In the genomic region with DNA sequence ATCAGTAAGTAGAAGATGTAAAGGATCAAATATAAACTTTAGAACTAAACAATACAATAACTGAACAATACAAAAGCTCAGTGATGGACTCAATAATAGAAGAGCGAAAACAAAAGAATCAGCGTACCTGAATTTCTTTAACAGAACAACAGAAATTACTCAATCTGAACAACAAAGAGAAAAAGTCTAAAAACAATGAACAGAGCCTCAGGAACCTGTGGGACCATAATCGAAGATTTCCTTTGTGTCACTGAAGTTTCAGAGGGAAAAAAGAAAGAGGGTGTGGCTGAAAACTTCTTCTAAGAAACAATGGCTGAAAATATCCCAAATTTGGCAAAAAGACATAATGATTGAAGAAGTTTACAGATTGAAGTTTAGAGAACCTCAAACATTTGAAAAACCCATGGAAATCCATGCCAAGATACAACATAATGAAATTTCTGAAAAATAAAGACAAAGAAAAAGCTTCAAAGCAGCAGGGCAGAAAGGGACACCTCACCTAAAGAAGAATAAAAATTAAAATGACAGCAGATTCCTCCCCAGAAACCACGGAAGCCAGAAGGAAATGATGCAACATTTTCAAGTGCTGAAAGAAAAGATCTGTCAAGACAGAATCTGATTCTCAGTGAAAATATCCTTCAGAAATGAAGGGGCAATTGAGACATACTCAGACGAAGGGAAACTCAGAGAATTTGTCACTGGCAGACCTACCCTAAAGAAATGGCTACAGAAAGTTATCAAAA, we compare ENCODE assay signal across 1 cellular context.
TF ChIP-seq lines count a peak whose summit lies in the region.

No MANE protein-coding gene starts in this region.

TF ChIP-seq in K562, 482 proteins besides CTCF, POLR2A, EP300 and RAD21 (continued from another document):
- TF ChIP-seq, protein P1, sequence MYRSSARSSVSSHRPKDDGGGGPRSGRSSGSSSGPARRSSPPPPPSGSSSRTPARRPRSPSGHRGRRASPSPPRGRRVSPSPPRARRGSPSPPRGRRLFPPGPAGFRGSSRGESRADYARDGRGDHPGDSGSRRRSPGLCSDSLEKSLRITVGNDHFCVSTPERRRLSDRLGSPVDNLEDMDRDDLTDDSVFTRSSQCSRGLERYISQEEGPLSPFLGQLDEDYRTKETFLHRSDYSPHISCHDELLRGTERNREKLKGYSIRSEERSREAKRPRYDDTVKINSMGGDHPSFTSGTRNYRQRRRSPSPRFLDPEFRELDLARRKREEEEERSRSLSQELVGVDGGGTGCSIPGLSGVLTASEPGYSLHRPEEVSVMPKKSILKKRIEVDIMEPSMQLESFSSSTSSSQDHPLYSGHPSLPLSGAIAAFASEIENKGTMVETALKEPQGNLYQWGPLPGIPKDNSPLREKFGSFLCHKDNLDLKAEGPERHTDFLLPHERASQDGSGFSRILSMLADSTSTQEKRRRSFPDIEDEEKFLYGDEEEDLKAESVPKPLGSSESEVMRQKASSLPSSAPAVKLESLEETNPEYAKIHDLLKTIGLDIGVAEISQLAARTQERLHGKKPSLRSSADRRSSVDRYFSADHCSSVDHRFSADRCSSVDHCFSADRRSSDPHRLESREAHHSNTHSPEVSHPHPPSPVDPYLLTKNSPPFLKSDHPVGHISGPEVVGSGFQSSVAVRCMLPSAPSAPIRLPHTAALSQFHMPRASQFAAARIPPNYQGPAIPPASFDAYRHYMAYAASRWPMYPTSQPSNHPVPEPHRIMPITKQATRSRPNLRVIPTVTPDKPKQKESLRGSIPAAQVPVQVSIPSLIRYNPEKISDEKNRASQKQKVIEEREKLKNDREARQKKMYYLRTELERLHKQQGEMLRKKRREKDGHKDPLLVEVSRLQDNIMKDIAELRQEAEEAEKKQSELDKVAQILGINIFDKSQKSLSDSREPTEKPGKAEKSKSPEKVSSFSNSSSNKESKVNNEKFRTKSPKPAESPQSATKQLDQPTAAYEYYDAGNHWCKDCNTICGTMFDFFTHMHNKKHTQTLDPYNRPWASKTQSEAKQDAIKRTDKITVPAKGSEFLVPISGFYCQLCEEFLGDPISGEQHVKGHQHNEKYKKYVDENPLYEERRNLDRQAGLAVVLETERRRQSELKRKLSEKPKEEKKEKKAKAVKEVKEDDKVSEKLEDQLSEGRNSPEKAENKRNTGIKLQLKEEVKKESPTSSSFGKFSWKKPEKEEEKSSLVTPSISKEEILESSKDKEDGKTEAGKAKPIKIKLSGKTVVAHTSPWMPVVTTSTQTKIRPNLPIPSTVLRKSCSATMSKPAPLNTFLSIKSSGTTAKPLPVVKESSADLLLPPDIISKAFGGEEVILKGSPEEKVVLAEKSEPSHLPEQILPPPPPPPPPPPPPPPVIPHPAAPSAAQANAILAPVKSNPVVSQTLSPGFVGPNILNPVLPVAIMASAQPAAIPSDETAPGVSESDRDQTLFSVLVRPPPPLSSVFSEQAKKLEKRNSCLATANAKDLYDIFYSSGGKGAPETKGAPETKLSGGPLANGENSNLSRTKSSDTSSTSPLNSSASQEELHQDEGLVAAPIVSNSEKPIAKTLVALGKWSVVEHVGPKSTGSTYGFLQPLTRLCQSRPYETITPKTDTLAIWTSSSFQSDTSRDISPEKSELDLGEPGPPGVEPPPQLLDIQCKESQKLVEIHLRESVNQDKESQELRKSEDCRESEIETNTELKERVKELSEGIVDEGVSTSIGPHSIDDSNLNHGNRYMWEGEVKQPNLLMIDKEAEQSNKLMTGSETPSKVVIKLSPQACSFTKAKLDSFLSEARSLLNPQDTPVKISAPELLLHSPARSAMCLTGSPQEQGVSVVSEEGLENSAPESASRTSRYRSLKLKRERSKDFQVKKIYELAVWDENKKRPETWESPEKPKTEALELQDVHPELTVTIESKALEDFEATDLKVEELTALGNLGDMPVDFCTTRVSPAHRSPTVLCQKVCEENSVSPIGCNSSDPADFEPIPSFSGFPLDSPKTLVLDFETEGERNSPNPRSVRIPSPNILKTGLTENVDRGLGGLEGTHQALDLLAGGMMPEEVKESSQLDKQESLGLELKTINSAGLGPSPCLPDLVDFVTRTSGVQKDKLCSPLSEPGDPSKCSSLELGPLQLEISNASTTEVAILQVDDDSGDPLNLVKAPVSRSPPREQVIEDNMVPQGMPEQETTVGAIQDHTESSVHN (IDR thresholded peaks at IDR 0.05; ENCODE audit: borderline replicate concordance in 1 of 2, low read depth in 1 of 2) = no peak
- TF ChIP-seq, protein P2, sequence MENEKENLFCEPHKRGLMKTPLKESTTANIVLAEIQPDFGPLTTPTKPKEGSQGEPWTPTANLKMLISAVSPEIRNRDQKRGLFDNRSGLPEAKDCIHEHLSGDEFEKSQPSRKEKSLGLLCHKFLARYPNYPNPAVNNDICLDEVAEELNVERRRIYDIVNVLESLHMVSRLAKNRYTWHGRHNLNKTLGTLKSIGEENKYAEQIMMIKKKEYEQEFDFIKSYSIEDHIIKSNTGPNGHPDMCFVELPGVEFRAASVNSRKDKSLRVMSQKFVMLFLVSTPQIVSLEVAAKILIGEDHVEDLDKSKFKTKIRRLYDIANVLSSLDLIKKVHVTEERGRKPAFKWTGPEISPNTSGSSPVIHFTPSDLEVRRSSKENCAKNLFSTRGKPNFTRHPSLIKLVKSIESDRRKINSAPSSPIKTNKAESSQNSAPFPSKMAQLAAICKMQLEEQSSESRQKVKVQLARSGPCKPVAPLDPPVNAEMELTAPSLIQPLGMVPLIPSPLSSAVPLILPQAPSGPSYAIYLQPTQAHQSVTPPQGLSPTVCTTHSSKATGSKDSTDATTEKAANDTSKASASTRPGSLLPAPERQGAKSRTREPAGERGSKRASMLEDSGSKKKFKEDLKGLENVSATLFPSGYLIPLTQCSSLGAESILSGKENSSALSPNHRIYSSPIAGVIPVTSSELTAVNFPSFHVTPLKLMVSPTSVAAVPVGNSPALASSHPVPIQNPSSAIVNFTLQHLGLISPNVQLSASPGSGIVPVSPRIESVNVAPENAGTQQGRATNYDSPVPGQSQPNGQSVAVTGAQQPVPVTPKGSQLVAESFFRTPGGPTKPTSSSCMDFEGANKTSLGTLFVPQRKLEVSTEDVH (IDR thresholded peaks at IDR 0.05; ENCODE audit: low read depth, partially characterized antibody) = no peak
- TF ChIP-seq ZNF717 (CRISPR knock-in tag; IDR thresholded peaks at IDR 0.05) = no peak
- TF ChIP-seq ZNF583 (CRISPR knock-in tag; IDR thresholded peaks at IDR 0.05) = no peak
- TF ChIP-seq SMARCA4 (IDR thresholded peaks at IDR 0.05) = peak; percentile 58; the same call in 1 of the 2 replicates
- peak in 1 of 2 experiments; percentile 25; a peak in 1 of 4 replicates for TF ChIP-seq SRF (CRISPR knock-in tag; IDR thresholded peaks at IDR 0.05)
- no peak for TF ChIP-seq GTF2A2 (tag; IDR thresholded peaks at IDR 0.05)
- TF ChIP-seq, protein P3, sequence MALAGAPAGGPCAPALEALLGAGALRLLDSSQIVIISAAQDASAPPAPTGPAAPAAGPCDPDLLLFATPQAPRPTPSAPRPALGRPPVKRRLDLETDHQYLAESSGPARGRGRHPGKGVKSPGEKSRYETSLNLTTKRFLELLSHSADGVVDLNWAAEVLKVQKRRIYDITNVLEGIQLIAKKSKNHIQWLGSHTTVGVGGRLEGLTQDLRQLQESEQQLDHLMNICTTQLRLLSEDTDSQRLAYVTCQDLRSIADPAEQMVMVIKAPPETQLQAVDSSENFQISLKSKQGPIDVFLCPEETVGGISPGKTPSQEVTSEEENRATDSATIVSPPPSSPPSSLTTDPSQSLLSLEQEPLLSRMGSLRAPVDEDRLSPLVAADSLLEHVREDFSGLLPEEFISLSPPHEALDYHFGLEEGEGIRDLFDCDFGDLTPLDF (CRISPR knock-in tag; IDR thresholded peaks at IDR 0.05) = no peak
- TF ChIP-seq, protein P4, sequence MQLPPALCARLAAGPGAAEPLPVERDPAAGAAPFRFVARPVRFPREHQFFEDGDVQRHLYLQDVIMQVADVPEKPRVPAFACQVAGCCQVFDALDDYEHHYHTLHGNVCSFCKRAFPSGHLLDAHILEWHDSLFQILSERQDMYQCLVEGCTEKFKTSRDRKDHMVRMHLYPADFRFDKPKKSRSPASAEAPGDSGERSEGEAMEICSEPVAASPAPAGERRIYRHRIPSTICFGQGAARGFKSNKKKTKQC (CRISPR knock-in tag; IDR thresholded peaks at IDR 0.05) = no peak
- TF ChIP-seq CCAR2 (IDR thresholded peaks at IDR 0.05; ENCODE audit: low read depth, low read length) = no peak
- TF ChIP-seq SOX6 (IDR thresholded peaks at IDR 0.05) = peak; percentile 37; the same call in 1 of the 2 replicates
- TF ChIP-seq, protein P5, sequence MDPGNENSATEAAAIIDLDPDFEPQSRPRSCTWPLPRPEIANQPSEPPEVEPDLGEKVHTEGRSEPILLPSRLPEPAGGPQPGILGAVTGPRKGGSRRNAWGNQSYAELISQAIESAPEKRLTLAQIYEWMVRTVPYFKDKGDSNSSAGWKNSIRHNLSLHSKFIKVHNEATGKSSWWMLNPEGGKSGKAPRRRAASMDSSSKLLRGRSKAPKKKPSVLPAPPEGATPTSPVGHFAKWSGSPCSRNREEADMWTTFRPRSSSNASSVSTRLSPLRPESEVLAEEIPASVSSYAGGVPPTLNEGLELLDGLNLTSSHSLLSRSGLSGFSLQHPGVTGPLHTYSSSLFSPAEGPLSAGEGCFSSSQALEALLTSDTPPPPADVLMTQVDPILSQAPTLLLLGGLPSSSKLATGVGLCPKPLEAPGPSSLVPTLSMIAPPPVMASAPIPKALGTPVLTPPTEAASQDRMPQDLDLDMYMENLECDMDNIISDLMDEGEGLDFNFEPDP (CRISPR knock-in tag; IDR thresholded peaks at IDR 0.05) = no peak
- TF ChIP-seq SRSF9 (IDR thresholded peaks at IDR 0.05; ENCODE audit: borderline replicate concordance, low read depth, low read length) = no peak
- no peak for TF ChIP-seq KAT2B (IDR thresholded peaks at IDR 0.05; ENCODE audit: low read depth, low read length)
- no peak for TF ChIP-seq ZEB2 (IDR thresholded peaks at IDR 0.05)
- no peak for TF ChIP-seq ZNF584 (CRISPR knock-in tag; IDR thresholded peaks at IDR 0.05; ENCODE audit: low read depth)
- TF ChIP-seq MTA2 (IDR thresholded peaks at IDR 0.05; ENCODE audit: low read depth) = no peak
- no peak for TF ChIP-seq HIVEP1 (CRISPR knock-in tag; IDR thresholded peaks at IDR 0.05)
- TF ChIP-seq, protein P6, sequence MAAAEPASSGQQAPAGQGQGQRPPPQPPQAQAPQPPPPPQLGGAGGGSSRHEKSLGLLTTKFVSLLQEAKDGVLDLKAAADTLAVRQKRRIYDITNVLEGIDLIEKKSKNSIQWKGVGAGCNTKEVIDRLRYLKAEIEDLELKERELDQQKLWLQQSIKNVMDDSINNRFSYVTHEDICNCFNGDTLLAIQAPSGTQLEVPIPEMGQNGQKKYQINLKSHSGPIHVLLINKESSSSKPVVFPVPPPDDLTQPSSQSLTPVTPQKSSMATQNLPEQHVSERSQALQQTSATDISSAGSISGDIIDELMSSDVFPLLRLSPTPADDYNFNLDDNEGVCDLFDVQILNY (CRISPR knock-in tag; IDR thresholded peaks at IDR 0.05) = no peak
- no peak for TF ChIP-seq GATAD2B (IDR thresholded peaks at IDR 0.05; ENCODE audit: borderline replicate concordance)
- TF ChIP-seq ZFP1 (CRISPR knock-in tag; IDR thresholded peaks at IDR 0.05) = no peak
- TF ChIP-seq, protein P7, sequence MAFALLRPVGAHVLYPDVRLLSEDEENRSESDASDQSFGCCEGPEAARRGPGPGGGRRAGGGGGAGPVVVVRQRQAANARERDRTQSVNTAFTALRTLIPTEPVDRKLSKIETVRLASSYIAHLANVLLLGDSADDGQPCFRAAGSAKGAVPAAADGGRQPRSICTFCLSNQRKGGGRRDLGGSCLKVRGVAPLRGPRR (CRISPR knock-in tag; IDR thresholded peaks at IDR 0.05) = no peak
- no peak for TF ChIP-seq RBM39 (optimal IDR thresholded peaks at IDR 0.05; ENCODE audit: low read depth, low read length)
- TF ChIP-seq, protein P8, sequence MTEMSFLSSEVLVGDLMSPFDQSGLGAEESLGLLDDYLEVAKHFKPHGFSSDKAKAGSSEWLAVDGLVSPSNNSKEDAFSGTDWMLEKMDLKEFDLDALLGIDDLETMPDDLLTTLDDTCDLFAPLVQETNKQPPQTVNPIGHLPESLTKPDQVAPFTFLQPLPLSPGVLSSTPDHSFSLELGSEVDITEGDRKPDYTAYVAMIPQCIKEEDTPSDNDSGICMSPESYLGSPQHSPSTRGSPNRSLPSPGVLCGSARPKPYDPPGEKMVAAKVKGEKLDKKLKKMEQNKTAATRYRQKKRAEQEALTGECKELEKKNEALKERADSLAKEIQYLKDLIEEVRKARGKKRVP (CRISPR knock-in tag; IDR thresholded peaks at IDR 0.05) = peak; percentile 94
- no peak for TF ChIP-seq TCF7L2 (IDR thresholded peaks at IDR 0.05; ENCODE audit: low read depth, low read length)
- no peak for TF ChIP-seq WHSC1 (IDR thresholded peaks at IDR 0.05; ENCODE audit: low read length)
- no peak for TF ChIP-seq NFXL1 (CRISPR knock-in tag; IDR thresholded peaks at IDR 0.05)
- 0 out of 2 replicates have a peak, but pooled peaks have one; percentile 25 for TF ChIP-seq SMARCE1 (IDR thresholded peaks at IDR 0.05)
- TF ChIP-seq, protein P9, sequence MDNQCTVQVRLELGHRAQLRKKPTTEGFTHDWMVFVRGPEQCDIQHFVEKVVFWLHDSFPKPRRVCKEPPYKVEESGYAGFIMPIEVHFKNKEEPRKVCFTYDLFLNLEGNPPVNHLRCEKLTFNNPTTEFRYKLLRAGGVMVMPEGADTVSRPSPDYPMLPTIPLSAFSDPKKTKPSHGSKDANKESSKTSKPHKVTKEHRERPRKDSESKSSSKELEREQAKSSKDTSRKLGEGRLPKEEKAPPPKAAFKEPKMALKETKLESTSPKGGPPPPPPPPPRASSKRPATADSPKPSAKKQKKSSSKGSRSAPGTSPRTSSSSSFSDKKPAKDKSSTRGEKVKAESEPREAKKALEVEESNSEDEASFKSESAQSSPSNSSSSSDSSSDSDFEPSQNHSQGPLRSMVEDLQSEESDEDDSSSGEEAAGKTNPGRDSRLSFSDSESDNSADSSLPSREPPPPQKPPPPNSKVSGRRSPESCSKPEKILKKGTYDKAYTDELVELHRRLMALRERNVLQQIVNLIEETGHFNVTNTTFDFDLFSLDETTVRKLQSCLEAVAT (IDR thresholded peaks at IDR 0.05) = no peak
- TF ChIP-seq ZC3H11A (IDR thresholded peaks at IDR 0.05; ENCODE audit: low read depth, low read length) = no peak
